17 cellular contexts compared by ENCODE assay signal in genomic region chr7:82347808-82348207, GRCh38.
"Had no signal": no experiment of that assay in that cellular context is flagged by ENCODE, and none has a peak within 500 bp of the region (broad histone marks: within the 10 kb centered on the region; RNA-seq: fewer than 3 reads in every experiment).

No MANE protein-coding gene starts in this region.

- H3K27me3 Mint-ChIP-seq: naive B cell; stimulated activated naive B cell treated with anti-CD40 and anti-IgM and Interleukin-4, amounts not matched to agents 10 μg/mL and 1 μg/mL and 100 μg/mL, for 72 hours had no signal

- DNase-seq: activated CD4-positive, alpha-beta T cell treated with anti-CD3 and anti-CD28 coated beads, Interleukin-2, amount 50 U/mL, for 1 hour; activated CD8-positive, alpha-beta memory T cell treated with anti-CD3 and anti-CD28 coated beads, Interleukin-2, amount 50 U/mL, for 4 hours; activated naive CD4-positive, alpha-beta T cell treated with anti-CD3 and anti-CD28 coated beads for 36 hours; activated T-cell treated with anti-CD3 and anti-CD28 coated beads, Interleukin-2, amount 50 U/mL, for 4 hours; anterior cingulate cortex; brain microvascular endothelial cell; erythroblast; mesenchymal stem cell; mucosa of descending colon; naive B cell; sigmoid colon; stimulated activated naive B cell treated with anti-CD40 and anti-IgM and Interleukin-4, amounts not matched to agents 10 μg/mL and 1 μg/mL and 100 μg/mL, for 72 hours; T-helper 1 cell; T1000; upper lobe of right lung had no signal

- H3K27ac Mint-ChIP-seq: activated naive CD4-positive, alpha-beta T cell treated with anti-CD3 and anti-CD28 coated beads for 36 hours; naive B cell; stimulated activated naive B cell treated with anti-CD40 and anti-IgM and Interleukin-4, amounts not matched to agents 10 μg/mL and 1 μg/mL and 100 μg/mL, for 72 hours had no signal

- H3K4me1 Mint-ChIP-seq: naive B cell; stimulated activated naive B cell treated with anti-CD40 and anti-IgM and Interleukin-4, amounts not matched to agents 10 μg/mL and 1 μg/mL and 100 μg/mL, for 72 hours had no signal

- H3K9me3 Mint-ChIP-seq: activated naive CD4-positive, alpha-beta T cell treated with anti-CD3 and anti-CD28 coated beads for 36 hours; stimulated activated naive B cell treated with anti-CD40 and anti-IgM and Interleukin-4, amounts not matched to agents 10 μg/mL and 1 μg/mL and 100 μg/mL, for 72 hours had no signal

- H3K4me3 ChIP-seq: coronary artery, mucosa of descending colon, upper lobe of right lung had no signal

- H3K36me3 ChIP-seq: brain microvascular endothelial cell, upper lobe of right lung had no signal

- H3K36me3 Mint-ChIP-seq: naive B cell; stimulated activated naive B cell treated with anti-CD40 and anti-IgM and Interleukin-4, amounts not matched to agents 10 μg/mL and 1 μg/mL and 100 μg/mL, for 72 hours had no signal

- H3K27me3 ChIP-seq: brain microvascular endothelial cell, sigmoid colon, upper lobe of right lung had no signal

- H3K4me1 ChIP-seq: upper lobe of right lung had no signal

- H3K4me3 Mint-ChIP-seq: activated naive CD4-positive, alpha-beta T cell treated with anti-CD3 and anti-CD28 coated beads for 36 hours; activated T-cell treated with anti-CD3 and anti-CD28 coated beads, Interleukin-2, amount 50 U/mL, for 4 hours; naive B cell; stimulated activated naive B cell treated with anti-CD40 and anti-IgM and Interleukin-4, amounts not matched to agents 10 μg/mL and 1 μg/mL and 100 μg/mL, for 72 hours had no signal

- H3K27ac ChIP-seq: brain microvascular endothelial cell, coronary artery, upper lobe of right lung had no signal

- H3K9me3 ChIP-seq: mucosa of descending colon, sigmoid colon, upper lobe of right lung had no signal

- ATAC-seq: activated CD4-positive, CD25-positive, alpha-beta regulatory T cell treated with anti-CD3 and anti-CD28 coated beads, Interleukin-2, amount 50 U/mL, for 24 hours; activated T-cell treated with anti-CD3 and anti-CD28 coated beads, Interleukin-2, amount 50 U/mL, for 4 hours; mucosa of descending colon; stimulated activated naive B cell treated with anti-CD40 and anti-IgM and Interleukin-4, amounts not matched to agents 10 μg/mL and 1 μg/mL and 100 μg/mL, for 72 hours; upper lobe of right lung had no signal
